In genomic region chr20:18258126-18258860, GRCh38 we compare ENCODE assay signal across 22 cellular contexts. TPM values are rescaled to one million over a fixed set of nuclear protein-coding genes. Genes with fewer than 3 reads are reported as not detected.
A peak's percentile ranks its signal among the peaks of the same experiment; 100 is the strongest.
DNase-seq lines count a peak whose midpoint lies in the region; TF ChIP-seq lines count a peak whose summit lies in the region.
"Had no signal": no experiment of that assay in that cellular context is flagged by ENCODE, and none has a peak within 500 bp of the region (broad histone marks: within the 10 kb centered on the region; RNA-seq: fewer than 3 reads in every experiment).

No MANE protein-coding gene starts in this region.

- H3K9ac ChIP-seq in Karpas-422 (ENCODE audit: low read length) = no peak overlapping the region

- H3K27ac ChIP-seq in Karpas-422 (ENCODE audit: low read length) (no peak overlapping the region), VCaP (no peak overlapping the region)
- H3K27ac ChIP-seq: 22Rv1, cardiac muscle cell, dorsolateral prefrontal cortex had no signal

- H3K9me2 ChIP-seq in Karpas-422 (replicated peaks; ENCODE audit: insufficient read depth, low read length) = no peaks in the 10 kb centered on the region

- H3K27me3 ChIP-seq in Karpas-422 (ENCODE audit: low read length) = no peaks in the 10 kb centered on the region
- H3K27me3 ChIP-seq: cardiac muscle cell, dorsolateral prefrontal cortex had no signal

- H3K4me1 ChIP-seq in Karpas-422 (ENCODE audit: low read length) = no peaks in the 10 kb centered on the region

- DNase-seq in DMS53 (lab: John Stamatoyannopoulos, UW) (peak; percentile 9), DMS53 treated with DMSO at 0.1 percent for 48 hours (lab: John Stamatoyannopoulos, UW; ENCODE audit: unreplicated experiment) (no peak), Karpas-422 (peak; percentile 65), midbrain (lab: John Stamatoyannopoulos, UW) (peak; percentile 18), 8988T (no peak), T-helper 1 cell (no peak), kidney tubule cell (ENCODE audit: low spot score) (no peak)
- DNase-seq: activated CD4-positive, alpha-beta T cell treated with anti-CD3 and anti-CD28 coated beads, Interleukin-2, amount 10 ng/mL, durations not matched to agents 7 days and 5 days; activated effector memory CD4-positive, alpha-beta T cell treated with anti-CD3 and anti-CD28 coated beads, Interleukin-2, amount 50 U/mL, for 16 hours; amniotic stem cell; DMS 273 treated with DMSO at 0.1 percent for 48 hours; NCI-H1417 treated with DMSO at 0.1 percent for 48 hours; NCI-H2227 treated with DMSO at 0.1 percent for 48 hours; nephron progenitor cell; NK-92 treated with Interleukin-12 subunit alpha and Interleukin-12 subunit beta, amount 100 ng/mL, for 24 hours; stimulated activated CD4-positive, alpha-beta T cell treated with anti-CD3 and anti-CD28 coated beads, Interleukin-2, amount 100 ng/mL, for 48 hours; stimulated activated naive CD8-positive, alpha-beta T cell treated with anti-CD3 and anti-CD28 coated beads, Interleukin-15, amount 100 ng/mL, for 72 hours; trophoblast cell had no signal

- no peaks in the 10 kb centered on the region for H3K79me2 ChIP-seq in Karpas-422 (ENCODE audit: low read length)

- H3K4me2 ChIP-seq in Karpas-422 (ENCODE audit: low read depth, low read length, poor library complexity, severe bottlenecking) = no peak overlapping the region

- no peaks in the 10 kb centered on the region for H3K9me3 ChIP-seq in Karpas-422 (ENCODE audit: low read length)

- 0 out of 2 replicates have a peak, but pooled peaks have one; percentile 15 for TF ChIP-seq CTCF in VCaP (conservative IDR thresholded peaks at IDR 0.05)

- H4K20me1 ChIP-seq in Karpas-422 (ENCODE audit: insufficient read depth, low read depth, low read length) = no peaks in the 10 kb centered on the region

- no peaks in the 10 kb centered on the region for H3K36me3 ChIP-seq in Karpas-422 (ENCODE audit: insufficient read depth, low read length)
- H3K36me3 ChIP-seq: cardiac muscle cell had no signal

- H3K4me3 ChIP-seq in Karpas-422 (ENCODE audit: low read length) = no peak overlapping the region
- H3K4me3 ChIP-seq: cardiac muscle cell, dorsolateral prefrontal cortex had no signal

- H2AFZ ChIP-seq in Karpas-422 (ENCODE audit: low read length) = no peak overlapping the region

RNA-seq across cellular contexts. Expression of gene ZNF133, which starts 30.0 kb away (rescaled TPM):
- 15.2 and 19.5 TPM in 2 replicates for total RNA-seq in Karpas-422 (2014; rRNA removed; shearing (Covaris generic); ENCODE audit: low replicate concordance)

Comparison
In these comparisons a context has a peak if more than half of its experiments do, and no peak if none do; other contexts are left out.
1. DNase-seq: peak in DMS53 (single experiment), Karpas-422 (single experiment) and midbrain (single experiment); none in DMS53 treated with DMSO at 0.1 percent for 48 hours (single experiment), 8988T (single experiment), T-helper 1 cell (0 of 5) and kidney tubule cell (single experiment).